Comparison of ENCODE assay signal across 18 cellular contexts in genomic region chr12:26698186-26698585, GRCh38.
DNase-seq lines count a peak whose midpoint lies in the region; ATAC-seq, FAIRE-seq and TF ChIP-seq lines count a peak whose summit lies in the region.
"Had no signal": no experiment of that assay in that cellular context is flagged by ENCODE, and none has a peak within 500 bp of the region (broad histone marks: within the 10 kb centered on the region; RNA-seq: fewer than 3 reads in every experiment).

No MANE protein-coding gene starts in this region.

- no peak overlapping the region for H3K27ac Mint-ChIP-seq in Calu3 (ENCODE audit: unreplicated experiment)
- H3K27ac Mint-ChIP-seq: CD4-positive, alpha-beta memory T cell had no signal

- CTCF ChIA-PET in HEK293 (lab: Yijun Ruan, JAX) = interaction anchor here (0.7 kb wide), 1 partner anchor 519 kb away, joined by 3 read pairs; no protein-coding TSS in a partner anchor
- CTCF ChIA-PET in endothelial cell of umbilical vein (lab: Charles Lee) = interaction anchor here (0.7 to 3.4 kb wide), 9 partner anchors 17 to 601 kb away, joined by 3 to 17 read pairs (median 5); no protein-coding TSS in a partner anchor
- CTCF ChIA-PET in OCI-LY7 (lab: Charles Lee; ENCODE audit: unreplicated experiment) = interaction anchor here (0.6 kb wide), 1 partner anchor 126 kb away, joined by 3 read pairs; no protein-coding TSS in a partner anchor
- CTCF ChIA-PET in Calu3 (lab: Charles Lee) = no interaction called here

- no peaks in the 10 kb centered on the region for H3K9me2 ChIP-seq in OCI-LY7 (ENCODE audit: insufficient read depth, low read length)

- H3K27me3 Mint-ChIP-seq in Calu3 (ENCODE audit: unreplicated experiment) = no peaks in the 10 kb centered on the region
- H3K27me3 Mint-ChIP-seq: CD4-positive, alpha-beta memory T cell had no signal

- H3K79me2 ChIP-seq in ACC112 (ENCODE audit: control insufficient read depth, insufficient read depth, low read length, unreplicated experiment) (no peaks in the 10 kb centered on the region), endothelial cell of umbilical vein (ENCODE audit: control insufficient read depth, insufficient read depth, low read length) (peaks cover 2% of the 10 kb centered on the region), OCI-LY7 (ENCODE audit: insufficient read depth, low read depth, low read length) (no peaks in the 10 kb centered on the region)

- TF ChIP-seq POLR2A in endothelial cell of umbilical vein (IDR thresholded peaks at IDR 0.05; ENCODE audit: low read depth, low read length) = no peak

- intact Hi-C loops in endothelial cell of umbilical vein (cut with micrococcal nuclease) = loop anchor here (10.0 kb wide), 1 partner anchor 423 kb away; no protein-coding TSS in a partner anchor
- intact Hi-C loops in OCI-LY7 (cut with micrococcal nuclease; ENCODE audit: unreplicated experiment) = no loop called here
- intact Hi-C loops in Calu3 (cut with micrococcal nuclease; ENCODE audit: unreplicated experiment) = no loop called here

- H3K36me3 ChIP-seq in ACC112 (ENCODE audit: insufficient read depth, low read length) = peaks cover 3% of the 10 kb centered on the region; the same call in 1 of the 2 replicates
- H3K36me3 ChIP-seq in HEK293 (ENCODE audit: control insufficient read depth in 2 of 2, insufficient read depth in 1 of 2, low read length in 2 of 2) = no peaks in the 10 kb centered on the region
- H3K36me3 ChIP-seq in RWPE2 (ENCODE audit: low read depth) = no peaks in the 10 kb centered on the region
- H3K36me3 ChIP-seq in endothelial cell of umbilical vein (ENCODE audit: control insufficient read depth in 2 of 2, extremely low read depth in 1 of 2, insufficient read depth in 2 of 2, low read length in 2 of 2) = peaks cover 4 to 9% of the 10 kb centered on the region in 2 experiments
- peaks cover 6% of the 10 kb centered on the region; the same call in 1 of the 2 replicates for H3K36me3 ChIP-seq in OCI-LY7 (ENCODE audit: insufficient read depth, low read length)

- no peak overlapping the region for H3K4me3 ChIP-seq in ACC112 (ENCODE audit: low read depth, low read length)
- H3K4me3 ChIP-seq in HEK293 (ENCODE audit: low read depth, low read length) = no peak overlapping the region
- H3K4me3 ChIP-seq in RWPE2 (ENCODE audit: severe bottlenecking) = no peak overlapping the region
- no peak overlapping the region for H3K4me3 ChIP-seq in endothelial cell of umbilical vein (replicated peaks in 1 of 3; ENCODE audit: insufficient read depth in 1 of 3, low read depth in 1 of 3, low read length in 3 of 3)
- no peak overlapping the region for H3K4me3 ChIP-seq in OCI-LY7 (ENCODE audit: low read depth, low read length, poor library complexity, severe bottlenecking)
- H3K4me3 ChIP-seq: A549, HAP-1 had no signal

- H2AFZ ChIP-seq in ACC112 (ENCODE audit: low read length, unreplicated experiment) (no peak overlapping the region), endothelial cell of umbilical vein (ENCODE audit: low read depth, low read length) (no peak overlapping the region), OCI-LY7 (ENCODE audit: low read length) (no peak overlapping the region)

- H3K4me1 Mint-ChIP-seq in Calu3 (ENCODE audit: low read depth, unreplicated experiment) = peaks cover 8% of the 10 kb centered on the region
- H3K4me1 Mint-ChIP-seq: CD4-positive, alpha-beta memory T cell had no signal

- TF ChIP-seq CTCF in HEK293 (tag by site-specific recombination; IDR thresholded peaks at IDR 0.05) = no peak
- TF ChIP-seq CTCF in RWPE2 (IDR thresholded peaks at IDR 0.05; ENCODE audit: poor library complexity, severe bottlenecking) = no peak
- TF ChIP-seq CTCF in endothelial cell of umbilical vein (IDR thresholded peaks at IDR 0.05; ENCODE audit: extremely low read depth in 1 of 2, insufficient read depth in 1 of 2, low read depth in 1 of 2, low read length in 2 of 2) = no peak
- no peak for TF ChIP-seq CTCF in OCI-LY7 (conservative IDR thresholded peaks at IDR 0.05; ENCODE audit: low read length)
- TF ChIP-seq CTCF in Calu3 (IDR thresholded peaks at IDR 0.05; ENCODE audit: unreplicated experiment) = no peak

- H3K4me1 ChIP-seq in ACC112 (ENCODE audit: control insufficient read depth, insufficient read depth, low read length, unreplicated experiment) (peaks cover 33% of the 10 kb centered on the region), HEK293 (ENCODE audit: control insufficient read depth, insufficient read depth, low read length) (no peaks in the 10 kb centered on the region), RWPE2 (ENCODE audit: insufficient read depth, poor library complexity, severe bottlenecking) (peaks cover 16% of the 10 kb centered on the region), endothelial cell of umbilical vein (ENCODE audit: control insufficient read depth, extremely low read depth, insufficient read depth, low read length) (peaks cover 44% of the 10 kb centered on the region), OCI-LY7 (ENCODE audit: insufficient read depth, low read length, poor library complexity, severe bottlenecking) (no peaks in the 10 kb centered on the region)
- H3K4me1 ChIP-seq: HAP-1 had no signal

- no peaks in the 10 kb centered on the region for H3K9me3 ChIP-seq in HEK293 (ENCODE audit: control insufficient read depth, insufficient read depth, low read depth, low read length)
- H3K9me3 ChIP-seq in RWPE2 (ENCODE audit: severe bottlenecking) = no peaks in the 10 kb centered on the region
- no peaks in the 10 kb centered on the region for H3K9me3 ChIP-seq in endothelial cell of umbilical vein (replicated peaks; ENCODE audit: control insufficient read depth, insufficient read depth, low read length)
- H3K9me3 ChIP-seq in OCI-LY7 (ENCODE audit: low read length) = no peaks in the 10 kb centered on the region
- H3K9me3 ChIP-seq: A549, HAP-1 had no signal

- no peaks in the 10 kb centered on the region for H3K9me1 ChIP-seq in endothelial cell of umbilical vein (replicated peaks; ENCODE audit: control insufficient read depth, extremely low read depth, insufficient read depth, low read length)

- DNase-seq in RWPE2 (ENCODE audit: low spot score) = no peak
- DNase-seq in endothelial cell of umbilical vein (ENCODE audit: low read depth, low spot score) = no peak
- DNase-seq in OCI-LY7 (ENCODE audit: low spot score) = no peak
- no peak for DNase-seq in Calu3
- DNase-seq: 8988T; C1 segment of cervical spinal cord; CD4-positive, alpha-beta memory T cell; COR-L47; DMS153; DND-41; GOT3 had no signal

- no peaks in the 10 kb centered on the region for H3K9me3 Mint-ChIP-seq in Calu3 (ENCODE audit: low read depth, unreplicated experiment)
- H3K9me3 Mint-ChIP-seq: CD4-positive, alpha-beta memory T cell had no signal

- no peak for ATAC-seq in RWPE2 (ENCODE audit: low read depth)
- no peak for ATAC-seq in GM18858 (IDR thresholded peaks at IDR 0.05; ENCODE audit: unreplicated experiment)
- ATAC-seq: A549 had no signal

- H3K4me2 ChIP-seq in endothelial cell of umbilical vein (ENCODE audit: insufficient read depth, low read length) (no peak overlapping the region), OCI-LY7 (ENCODE audit: low read length) (no peak overlapping the region)
- H3K4me2 ChIP-seq: A549 had no signal

- H4K20me1 ChIP-seq in endothelial cell of umbilical vein (replicated peaks; ENCODE audit: control insufficient read depth, extremely low read depth, insufficient read depth, low read length) (no peaks in the 10 kb centered on the region), OCI-LY7 (ENCODE audit: insufficient read depth, low read length) (no peaks in the 10 kb centered on the region)

- H3K27me3 ChIP-seq in ACC112 (ENCODE audit: insufficient read depth, low read length) (no peaks in the 10 kb centered on the region), RWPE2 (ENCODE audit: insufficient read depth, poor library complexity, severe bottlenecking) (no peaks in the 10 kb centered on the region), endothelial cell of umbilical vein (ENCODE audit: control insufficient read depth in 2 of 2, insufficient read depth in 2 of 2, low read length in 2 of 2) (no peaks in the 10 kb centered on the region)

- H3K27ac ChIP-seq in ACC112 (ENCODE audit: low read depth, low read length) = peak overlapping the region; percentile 38
- H3K27ac ChIP-seq in HEK293 (ENCODE audit: extremely low read depth, low read depth, low read length) = no peak overlapping the region
- H3K27ac ChIP-seq in RWPE2 (ENCODE audit: poor library complexity, severe bottlenecking) = peak overlapping the region; percentile 12
- H3K27ac ChIP-seq in endothelial cell of umbilical vein (ENCODE audit: insufficient read depth, low read depth, low read length) = peak overlapping the region; percentile 100
- no peak overlapping the region for H3K27ac ChIP-seq in OCI-LY7 (ENCODE audit: low read depth, low read length, poor library complexity, severe bottlenecking)
- H3K27ac ChIP-seq: A549 had no signal

- no peak overlapping the region for H3K9ac ChIP-seq in endothelial cell of umbilical vein (replicated peaks; ENCODE audit: extremely low read depth, insufficient read depth, low read length)

- FAIRE-seq in endothelial cell of umbilical vein (lab: Jason Lieb, UNC) = no peak
- FAIRE-seq: A549, G401.6, H54 had no signal

- H3K36me3 Mint-ChIP-seq in Calu3 (ENCODE audit: insufficient read depth, unreplicated experiment) = no peaks in the 10 kb centered on the region

- BruUV-seq in endothelial cell of umbilical vein (replicated peaks; lab: Mats Ljungman, UMichigan) (no TSS peak), OCI-LY7 (replicated peaks; lab: Mats Ljungman, UMichigan) (no TSS peak), Calu3 (replicated peaks; lab: Mats Ljungman, UMichigan) (no TSS peak)

- dilution Hi-C loops in endothelial cell of umbilical vein (cut with MboI; ENCODE audit: extremely low pct_ligation_motif_present, low sequenced_read_pairs) = no loop called here

- POLR2A ChIA-PET in HEK293 (lab: Yijun Ruan, JAX) (no interaction called here), endothelial cell of umbilical vein (lab: Charles Lee) (interaction anchor here (2.0 kb wide), 1 partner anchor 19 kb away, joined by 7 read pairs; no protein-coding TSS in a partner anchor), OCI-LY7 (lab: Charles Lee) (no interaction called here)

- no peak overlapping the region for H3K4me3 Mint-ChIP-seq in Calu3 (ENCODE audit: low read depth, unreplicated experiment)
- H3K4me3 Mint-ChIP-seq: CD4-positive, alpha-beta memory T cell had no signal

TF ChIP-seq in endothelial cell of umbilical vein, 7 proteins besides CTCF, POLR2A, EP300 and RAD21 (continues in another document):
- TF ChIP-seq POLR2AphosphoS5 (IDR thresholded peaks at IDR 0.05; ENCODE audit: insufficient read depth, low read depth, low read length) (no peak), GATA2 (IDR thresholded peaks at IDR 0.05; ENCODE audit: insufficient read depth, insufficient read length, low read depth, low read length) (no peak), EZH2 (IDR thresholded peaks at IDR 0.05; ENCODE audit: borderline replicate concordance, low read depth, low read length, severe bottlenecking) (no peak), FOS (IDR thresholded peaks at IDR 0.05; ENCODE audit: borderline replicate concordance, insufficient read depth, low read length) (no peak), MAX (IDR thresholded peaks at IDR 0.05; ENCODE audit: insufficient read depth, insufficient read length) (no peak), JUN (IDR thresholded peaks at IDR 0.05; ENCODE audit: borderline replicate concordance, insufficient read depth, insufficient read length, low read depth) (no peak)

Comparison
In these comparisons a context has a peak if more than half of its experiments do, and no peak if none do; other contexts are left out.
1. H3K27ac ChIP-seq: peak in ACC112 (single experiment), RWPE2 (single experiment) and endothelial cell of umbilical vein (single experiment); none in HEK293 (single experiment) and OCI-LY7 (single experiment).